Comparison of ENCODE assay signal across 11 cellular contexts in genomic region chr1:161447757-161448332, GRCh38. TPM values are rescaled to one million over a fixed set of nuclear protein-coding genes. Genes with fewer than 3 reads are reported as not detected.
DNase-seq lines count a peak whose midpoint lies in the region; ATAC-seq and TF ChIP-seq lines count a peak whose summit lies in the region.
"Not testable (repeated sequence)": the region's sequence is repeated elsewhere in the genome, so short reads cannot be mapped to it uniquely, and the experiment has no call there.
"Had no signal": no experiment of that assay in that cellular context is flagged by ENCODE, and none has a peak within 500 bp of the region (broad histone marks: within the 10 kb centered on the region; RNA-seq: fewer than 3 reads in every experiment).

No MANE protein-coding gene starts in this region.

- H3K9me3 Mint-ChIP-seq in activated naive CD4-positive, alpha-beta T cell treated with anti-CD3 and anti-CD28 coated beads, Interleukin-2, amount 50 U/mL, for 72 hours; naive thymus-derived CD4-positive, alpha-beta T cell: not testable (repeated sequence)

- DNase-seq in RWPE2 (ENCODE audit: low spot score); activated naive CD4-positive, alpha-beta T cell treated with anti-CD3 and anti-CD28 coated beads, Interleukin-2, amount 50 U/mL, for 72 hours (ENCODE audit: low spot score in 2 of 2); naive thymus-derived CD4-positive, alpha-beta T cell: not testable (repeated sequence)

- CTCF ChIA-PET in naive thymus-derived CD4-positive, alpha-beta T cell (lab: Charles Lee) = not testable (repeated sequence)

- not testable (repeated sequence) for H3K4me1 Mint-ChIP-seq in naive thymus-derived CD4-positive, alpha-beta T cell

- not testable (repeated sequence) for H3K36me3 Mint-ChIP-seq in activated naive CD4-positive, alpha-beta T cell treated with anti-CD3 and anti-CD28 coated beads, Interleukin-2, amount 50 U/mL, for 72 hours; naive thymus-derived CD4-positive, alpha-beta T cell

- not testable (repeated sequence) for H3K36me3 ChIP-seq in RWPE2 (ENCODE audit: low read depth); naive thymus-derived CD4-positive, alpha-beta T cell (ENCODE audit: control insufficient read depth in 2 of 3, insufficient read depth in 3 of 3, low read length in 3 of 3)

- H3K27ac Mint-ChIP-seq in activated naive CD4-positive, alpha-beta T cell treated with anti-CD3 and anti-CD28 coated beads, Interleukin-2, amount 50 U/mL, for 72 hours; naive thymus-derived CD4-positive, alpha-beta T cell: not testable (repeated sequence)

- POLR2A ChIA-PET in naive thymus-derived CD4-positive, alpha-beta T cell (lab: Charles Lee) = not testable (repeated sequence)

- H3K27me3 ChIP-seq in RWPE2 (ENCODE audit: insufficient read depth, poor library complexity, severe bottlenecking); naive thymus-derived CD4-positive, alpha-beta T cell (ENCODE audit: control insufficient read depth in 2 of 2, insufficient read depth in 2 of 2, low read length in 2 of 2): not testable (repeated sequence)

- not testable (repeated sequence) for H3K4me1 ChIP-seq in RWPE2 (ENCODE audit: insufficient read depth, poor library complexity, severe bottlenecking); naive thymus-derived CD4-positive, alpha-beta T cell (ENCODE audit: control insufficient read depth in 2 of 2, insufficient read depth in 2 of 2, low read length in 2 of 2)

- intact Hi-C loops in naive thymus-derived CD4-positive, alpha-beta T cell (cut with micrococcal nuclease) = loop anchor here (10.0 kb wide), 1 partner anchor 53 kb away; no protein-coding TSS in a partner anchor

- not testable (repeated sequence) for H3K27ac ChIP-seq in RWPE2 (ENCODE audit: poor library complexity, severe bottlenecking); naive thymus-derived CD4-positive, alpha-beta T cell (ENCODE audit: low read depth, low read length)

- ATAC-seq in GM19023 (IDR thresholded peaks at IDR 0.05; ENCODE audit: unreplicated experiment) (peak; percentile 28), GM21447 (IDR thresholded peaks at IDR 0.05; ENCODE audit: unreplicated experiment) (peak; percentile 17), HG02642 (IDR thresholded peaks at IDR 0.05; ENCODE audit: poor library complexity, unreplicated experiment) (peak; percentile 34), HG03159 (IDR thresholded peaks at IDR 0.05; ENCODE audit: unreplicated experiment) (peak; percentile 29), RWPE2 (ENCODE audit: low read depth) (peak; percentile 4; the same call in 2 of the 3 replicates)
- ATAC-seq in activated naive CD4-positive, alpha-beta T cell treated with anti-CD3 and anti-CD28 coated beads, Interleukin-2, amount 50 U/mL, for 72 hours = peak; percentile 23 to 42
- ATAC-seq in naive thymus-derived CD4-positive, alpha-beta T cell = peak; percentile 25

- not testable (repeated sequence) for H3K9me3 ChIP-seq in RWPE2 (ENCODE audit: severe bottlenecking); naive thymus-derived CD4-positive, alpha-beta T cell (ENCODE audit: control insufficient read depth in 2 of 3, low read length in 3 of 3)

- TF ChIP-seq CTCF in RWPE2 (IDR thresholded peaks at IDR 0.05; ENCODE audit: poor library complexity, severe bottlenecking) = not testable (repeated sequence)

- not testable (repeated sequence) for H3K4me3 Mint-ChIP-seq in naive thymus-derived CD4-positive, alpha-beta T cell

- not testable (repeated sequence) for H3K27me3 Mint-ChIP-seq in naive thymus-derived CD4-positive, alpha-beta T cell

- not testable (repeated sequence) for H3K4me3 ChIP-seq in RWPE2 (ENCODE audit: severe bottlenecking); naive thymus-derived CD4-positive, alpha-beta T cell (ENCODE audit: low read length)

RNA-seq across cellular contexts. Expression of gene FCGR2A, which starts 57.4 kb away (rescaled TPM):
- under 1 TPM in 1 of 2 donors, not detected in 1; 0.49 TPM for total RNA-seq in activated naive CD4-positive, alpha-beta T cell treated with anti-CD3 and anti-CD28 coated beads, Interleukin-2, amount 50 U/mL, for 72 hours
- total RNA-seq in naive thymus-derived CD4-positive, alpha-beta T cell = 10 to 100 TPM in 1 of 5 experiments, 1 to 10 TPM in 3, not detected in 1; 2.7 to 91.5 (median 6.4) TPM
- polyA plus RNA-seq in naive thymus-derived CD4-positive, alpha-beta T cell = under 1 TPM; 0.17 to 0.21 TPM
- total RNA-seq: activated T-helper 1 cell treated with anti-CD3 and anti-CD28 coated beads, Interleukin-12 subunit alpha, Interleukin-12 subunit beta, Interleukin-2, Interleukin-4 antibody, amounts not matched to agents 30 ng/mL and 10 ng/mL and 1 ng/mL, durations not matched to agents 14 hours and 24 hours and 36 hours; astrocyte; CD4-positive, CD25-positive, alpha-beta regulatory T cell; pulmonary artery endothelial cell had no signal
